Comparison of ENCODE assay signal across 8 cellular contexts in the genomic region with DNA sequence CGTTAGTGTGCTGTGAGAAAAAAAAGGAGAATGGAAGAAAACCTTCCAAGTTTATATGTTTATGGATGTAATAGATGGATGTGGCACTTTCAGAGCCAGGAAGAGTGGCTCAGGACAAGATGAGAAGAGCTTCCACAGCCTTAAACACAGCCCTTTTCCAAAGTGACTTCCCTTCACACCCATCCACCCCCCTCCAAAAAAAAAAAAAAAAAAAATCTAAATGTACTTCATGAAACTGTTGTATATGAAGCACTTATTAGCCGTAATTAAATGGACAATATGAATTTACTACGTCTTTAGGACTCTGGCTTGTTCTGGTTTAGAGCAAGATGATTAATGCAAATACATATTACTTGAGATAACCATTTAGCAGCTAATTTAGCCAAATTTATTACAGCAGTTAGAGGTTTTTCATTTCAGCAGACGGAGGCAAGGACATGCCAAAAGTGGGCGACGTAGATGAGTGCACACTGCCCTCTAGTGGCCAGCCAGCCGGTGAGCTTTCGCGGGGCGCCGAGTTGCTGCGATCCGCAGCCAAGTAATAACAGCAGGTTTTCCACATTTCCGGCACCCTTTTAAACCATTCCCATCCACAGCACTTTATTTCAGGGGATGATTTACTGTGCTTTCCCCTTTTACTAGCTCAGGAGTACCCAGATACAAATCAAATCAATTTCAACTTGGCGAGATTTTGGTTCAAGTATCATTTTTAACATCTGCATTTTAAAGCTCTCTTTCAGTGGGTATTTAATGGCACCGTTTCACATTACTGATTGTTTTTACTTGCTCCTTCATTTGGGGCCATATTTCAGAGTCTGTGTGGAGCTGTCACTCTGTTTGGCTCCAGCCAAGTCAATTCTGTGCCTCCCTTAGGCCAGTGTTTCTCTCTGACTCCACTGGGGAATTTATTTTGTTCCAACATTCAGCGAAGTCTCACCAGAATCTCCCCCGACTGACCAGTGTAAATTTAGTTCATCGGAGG.
A peak's percentile ranks its signal among the peaks of the same experiment; 100 is the strongest.
DNase-seq lines count a peak whose midpoint lies in the region; ATAC-seq and TF ChIP-seq lines count a peak whose summit lies in the region.

No MANE protein-coding gene starts in this region.

- peak overlapping the region; percentile 72 for H3K4me3 Mint-ChIP-seq in activated T-helper 1 cell treated with anti-CD3 and anti-CD28 coated beads, Interleukin-12 subunit alpha, Interleukin-12 subunit beta, Interleukin-2, Interleukin-4 antibody, amounts not matched to agents 30 ng/mL and 10 ng/mL and 1 ng/mL, durations not matched to agents 14 hours and 24 hours and 36 hours
- H3K4me3 Mint-ChIP-seq in nephron = peak overlapping the region; percentile 63 to 79 (median 64)

- H3K9me3 ChIP-seq in BLaER1 (no peaks in the 10 kb centered on the region), Panc1 (ENCODE audit: control insufficient read depth, insufficient read depth, low read depth, low read length) (no peaks in the 10 kb centered on the region)

- ATAC-seq in GM19438 (IDR thresholded peaks at IDR 0.05; ENCODE audit: low read depth, unreplicated experiment) = peak; percentile 43
- peak; percentile 75 for ATAC-seq in Panc1

- H3K27ac Mint-ChIP-seq in activated T-helper 1 cell treated with anti-CD3 and anti-CD28 coated beads, Interleukin-12 subunit alpha, Interleukin-12 subunit beta, Interleukin-2, Interleukin-4 antibody, amounts not matched to agents 30 ng/mL and 10 ng/mL and 1 ng/mL, durations not matched to agents 14 hours and 24 hours and 36 hours = no peak overlapping the region
- peak overlapping the region; percentile 21 to 50 (median 31) for H3K27ac Mint-ChIP-seq in nephron

- DNase-seq in KG1 (lab: John Stamatoyannopoulos, UW) = peak; percentile 52
- peak; percentile 25 for DNase-seq in Panc1 (ENCODE audit: low read depth, low spot score)
- peak; percentile 46 for DNase-seq in activated T-helper 1 cell treated with anti-CD3 and anti-CD28 coated beads, Interleukin-12 subunit alpha, Interleukin-12 subunit beta, Interleukin-2, Interleukin-4 antibody, amounts not matched to agents 30 ng/mL and 10 ng/mL and 1 ng/mL, durations not matched to agents 14 hours and 24 hours and 36 hours (ENCODE audit: low spot score)
- DNase-seq in fibroblast of mammary gland (ENCODE audit: low read depth) = peak; percentile 81
- peak; percentile 60 for DNase-seq in stimulated activated naive CD4-positive, alpha-beta T cell treated with Interleukin-2 at 50 U/mL for 16 hours (lab: John Stamatoyannopoulos, UW)

- H3K4me2 ChIP-seq in BLaER1 = peak overlapping the region; percentile 25; the same call in 1 of the 2 replicates

- H4K20me1 ChIP-seq in BLaER1 = no peaks in the 10 kb centered on the region

- BruUV-seq in Panc1 (replicated peaks; lab: Mats Ljungman, UMichigan) = no TSS peak

- intact Hi-C loops in Panc1 (cut with micrococcal nuclease; ENCODE audit: unreplicated experiment) = loop anchor here (2.0 to 5.0 kb wide), 2 partner anchors 1080 to 1216 kb away; no protein-coding TSS in a partner anchor
- intact Hi-C loops in activated T-helper 1 cell treated with anti-CD3 and anti-CD28 coated beads, Interleukin-12 subunit alpha, Interleukin-12 subunit beta, Interleukin-2, Interleukin-4 antibody, amounts not matched to agents 30 ng/mL and 10 ng/mL and 1 ng/mL, durations not matched to agents 14 hours and 24 hours and 36 hours (cut with micrococcal nuclease) = loop anchor here (1.0 to 10.0 kb wide), 6 partner anchors 317 to 1216 kb away; partner anchors contain the start of gene NPAS3

- CTCF ChIA-PET in Panc1 (lab: Charles Lee) = interaction anchor here (0.6 to 1.1 kb wide), 5 partner anchors 11 to 1224 kb away, joined by 3 to 5 read pairs (median 4); no protein-coding TSS in a partner anchor

- H3K4me1 ChIP-seq in BLaER1 (peaks cover 6% of the 10 kb centered on the region), Panc1 (ENCODE audit: control insufficient read depth, insufficient read depth, low read length) (no peaks in the 10 kb centered on the region)

- POLR2A ChIA-PET in Panc1 (lab: Charles Lee) = no interaction called here

- no peak overlapping the region for H3K9ac ChIP-seq in BLaER1

- in situ Hi-C loops in Panc1 (cut with HindIII; ENCODE audit: low pct_unique_long_range_greater_than_20kb, low sequenced_read_pairs) = no loop called here

- H3K4me3 ChIP-seq in BLaER1 (no peak overlapping the region), Panc1 (ENCODE audit: low read depth in 2 of 2, low read length in 2 of 2) (no peak overlapping the region), fibroblast of mammary gland (ENCODE audit: control insufficient read depth, low read depth, low read length) (no peak overlapping the region)

- no peaks in the 10 kb centered on the region for H3K27me3 ChIP-seq in BLaER1
- no peaks in the 10 kb centered on the region; the same call in 1 of the 2 replicates for H3K27me3 ChIP-seq in Panc1 (ENCODE audit: control insufficient read depth, insufficient read depth, low read length)

- TF ChIP-seq CTCF in Panc1 (IDR thresholded peaks at IDR 0.05) = peak; percentile 87
- TF ChIP-seq CTCF in fibroblast of mammary gland (conservative IDR thresholded peaks at IDR 0.05; ENCODE audit: control insufficient read depth, insufficient read depth, low read depth, low read length) = peak; percentile 95
- TF ChIP-seq CTCF in nephron (IDR thresholded peaks at IDR 0.05; ENCODE audit: unreplicated experiment in 3 of 3) = peak; percentile 94 to 97 (median 95)

- peaks cover 28% of the 10 kb centered on the region for H3K27me3 Mint-ChIP-seq in activated T-helper 1 cell treated with anti-CD3 and anti-CD28 coated beads, Interleukin-12 subunit alpha, Interleukin-12 subunit beta, Interleukin-2, Interleukin-4 antibody, amounts not matched to agents 30 ng/mL and 10 ng/mL and 1 ng/mL, durations not matched to agents 14 hours and 24 hours and 36 hours (ENCODE audit: insufficient read depth)
- peaks cover 35% of the 10 kb centered on the region for H3K27me3 Mint-ChIP-seq in nephron (ENCODE audit: low read depth)

- no peaks in the 10 kb centered on the region for H3K36me3 ChIP-seq in BLaER1
- H3K36me3 ChIP-seq in Panc1 (ENCODE audit: control insufficient read depth, insufficient read depth, low read length) = no peaks in the 10 kb centered on the region

- no peaks in the 10 kb centered on the region for H3K36me3 Mint-ChIP-seq in activated T-helper 1 cell treated with anti-CD3 and anti-CD28 coated beads, Interleukin-12 subunit alpha, Interleukin-12 subunit beta, Interleukin-2, Interleukin-4 antibody, amounts not matched to agents 30 ng/mL and 10 ng/mL and 1 ng/mL, durations not matched to agents 14 hours and 24 hours and 36 hours (ENCODE audit: low read depth)
- peaks cover 4% of the 10 kb centered on the region for H3K36me3 Mint-ChIP-seq in nephron (ENCODE audit: low read depth)

- H3K27ac ChIP-seq in BLaER1 (no peak overlapping the region), Panc1 (ENCODE audit: low read length) (no peak overlapping the region)

- H3K9me3 Mint-ChIP-seq in activated T-helper 1 cell treated with anti-CD3 and anti-CD28 coated beads, Interleukin-12 subunit alpha, Interleukin-12 subunit beta, Interleukin-2, Interleukin-4 antibody, amounts not matched to agents 30 ng/mL and 10 ng/mL and 1 ng/mL, durations not matched to agents 14 hours and 24 hours and 36 hours = no peaks in the 10 kb centered on the region
- H3K9me3 Mint-ChIP-seq in nephron = no peaks in the 10 kb centered on the region

- H3K4me1 Mint-ChIP-seq in activated T-helper 1 cell treated with anti-CD3 and anti-CD28 coated beads, Interleukin-12 subunit alpha, Interleukin-12 subunit beta, Interleukin-2, Interleukin-4 antibody, amounts not matched to agents 30 ng/mL and 10 ng/mL and 1 ng/mL, durations not matched to agents 14 hours and 24 hours and 36 hours (ENCODE audit: low read depth) = peaks cover 24% of the 10 kb centered on the region
- H3K4me1 Mint-ChIP-seq in nephron = peaks cover 41% of the 10 kb centered on the region

Comparison
In these comparisons a context has a peak if more than half of its experiments do, and no peak if none do; other contexts are left out.
1. DNase-seq: peak in every context shown above with its lines; median percentile 81 in fibroblast of mammary gland; 60 in stimulated activated naive CD4-positive, alpha-beta T cell treated with Interleukin-2 at 50 U/mL for 16 hours; 52 in KG1; 46 in activated T-helper 1 cell treated with anti-CD3 and anti-CD28 coated beads, Interleukin-12 subunit alpha, Interleukin-12 subunit beta, Interleukin-2, Interleukin-4 antibody, amounts not matched to agents 30 ng/mL and 10 ng/mL and 1 ng/mL, durations not matched to agents 14 hours and 24 hours and 36 hours; 25 in Panc1.